Comparison of ENCODE assay signal across 13 cellular contexts in genomic region chr13:95256086-95256485, GRCh38. TPM values are rescaled to one million over a fixed set of nuclear protein-coding genes. Genes with fewer than 3 reads are reported as not detected.
A peak's percentile ranks its signal among the peaks of the same experiment; 100 is the strongest.
DNase-seq lines count a peak whose midpoint lies in the region; ATAC-seq and TF ChIP-seq lines count a peak whose summit lies in the region.
"Had no signal": no experiment of that assay in that cellular context is flagged by ENCODE, and none has a peak within 500 bp of the region (broad histone marks: within the 10 kb centered on the region; RNA-seq: fewer than 3 reads in every experiment).

No MANE protein-coding gene starts in this region.

- peaks cover 51% of the 10 kb centered on the region for H3K4me1 Mint-ChIP-seq in Caco-2 (ENCODE audit: low read depth, unreplicated experiment)
- H3K4me1 Mint-ChIP-seq in activated naive CD4-positive, alpha-beta T cell treated with anti-CD3 and anti-CD28 coated beads for 36 hours (ENCODE audit: low read depth): peaks cover 2% of the 10 kb centered on the region

- no peaks in the 10 kb centered on the region; the same call in 1 of the 2 replicates for H3K36me3 ChIP-seq in Caco-2 (ENCODE audit: control insufficient read depth, insufficient read depth, low read length)
- H3K36me3 ChIP-seq in MG63: 0 out of 2 replicates have a peak, but pooled peaks cover 8% of the 10 kb centered on the region
- H3K36me3 ChIP-seq: sigmoid colon had no signal

- TF ChIP-seq CTCF in Caco-2 (IDR thresholded peaks at IDR 0.05; ENCODE audit: insufficient read depth in 1 of 2, low read depth in 1 of 2, low read length in 1 of 2, severe bottlenecking in 1 of 2, unreplicated experiment in 1 of 2): no peak
- no peak for TF ChIP-seq CTCF in choroid plexus epithelial cell (conservative IDR thresholded peaks at IDR 0.05; ENCODE audit: low read depth, low read length)

- H3K4me3 ChIP-seq in Caco-2 (ENCODE audit: low read depth, low read length) (no peak overlapping the region), MG63 (no peak overlapping the region), choroid plexus epithelial cell (ENCODE audit: low read depth, low read length) (no peak overlapping the region)
- H3K4me3 ChIP-seq: sigmoid colon had no signal

- peaks cover 9% of the 10 kb centered on the region for H3K9me3 ChIP-seq in Caco-2
- H3K9me3 ChIP-seq in MG63: no peaks in the 10 kb centered on the region
- H3K9me3 ChIP-seq: sigmoid colon had no signal

- no peak overlapping the region for H3K4me3 Mint-ChIP-seq in Caco-2 (ENCODE audit: unreplicated experiment)
- H3K4me3 Mint-ChIP-seq in activated naive CD4-positive, alpha-beta T cell treated with anti-CD3 and anti-CD28 coated beads for 36 hours: no peak overlapping the region
- H3K4me3 Mint-ChIP-seq: activated CD4-positive, alpha-beta T cell treated with anti-CD3 and anti-CD28 coated beads, Interleukin-2, amount 10 ng/mL, durations not matched to agents 24 days and 14 days had no signal

- H3K9me3 Mint-ChIP-seq in Caco-2 (ENCODE audit: unreplicated experiment): peaks cover 9% of the 10 kb centered on the region
- H3K9me3 Mint-ChIP-seq in activated naive CD4-positive, alpha-beta T cell treated with anti-CD3 and anti-CD28 coated beads for 36 hours: no peaks in the 10 kb centered on the region
- peaks cover 0 to 4% of the 10 kb centered on the region in 2 donors for H3K9me3 Mint-ChIP-seq in activated naive CD4-positive, alpha-beta T cell treated with anti-CD3 and anti-CD28 coated beads, Interleukin-2, amount 50 U/mL, for 72 hours
- H3K9me3 Mint-ChIP-seq: activated CD4-positive, alpha-beta T cell treated with anti-CD3 and anti-CD28 coated beads, Interleukin-2, amount 10 ng/mL, durations not matched to agents 24 days and 14 days had no signal

- BruUV-seq in Caco-2 (replicated peaks; lab: Mats Ljungman, UMichigan): no TSS peak

- no peak for ATAC-seq in HG02852 (IDR thresholded peaks at IDR 0.05; ENCODE audit: unreplicated experiment)
- no peak for ATAC-seq in activated naive CD4-positive, alpha-beta T cell treated with anti-CD3 and anti-CD28 coated beads, Interleukin-2, amount 50 U/mL, for 72 hours

- H3K4me1 ChIP-seq in Caco-2: peaks cover 85% of the 10 kb centered on the region

- CTCF ChIA-PET in Caco-2 (lab: Charles Lee): no interaction called here
- CTCF ChIA-PET in activated naive CD4-positive, alpha-beta T cell treated with anti-CD3 and anti-CD28 coated beads for 36 hours (lab: Charles Lee): interaction anchor here (0.5 to 1.3 kb wide), 2 partner anchors 16 to 148 kb away, joined by 3 to 5 read pairs; no protein-coding TSS in a partner anchor

- intact Hi-C loops in Caco-2 (cut with micrococcal nuclease; ENCODE audit: unreplicated experiment): no loop called here
- intact Hi-C loops in activated naive CD4-positive, alpha-beta T cell treated with anti-CD3 and anti-CD28 coated beads for 36 hours (cut with micrococcal nuclease): no loop called here

- POLR2A ChIA-PET in Caco-2 (lab: Charles Lee): no interaction called here

- DNase-seq in Caco-2 (peak in 1 of 2 experiments; percentile 47), MG63 (peak; percentile 82), choroid plexus epithelial cell (ENCODE audit: low read depth) (peak; percentile 93), mucosa of gallbladder (ENCODE audit: low spot score) (peak; percentile 58), NCI-H146 treated with DMSO at 0.1 percent for 48 hours (lab: John Stamatoyannopoulos, UW; ENCODE audit: unreplicated experiment) (no peak)
- DNase-seq in activated naive CD4-positive, alpha-beta T cell treated with anti-CD3 and anti-CD28 coated beads for 36 hours: no peak
- no peak for DNase-seq in activated naive CD4-positive, alpha-beta T cell treated with anti-CD3 and anti-CD28 coated beads, Interleukin-2, amount 50 U/mL, for 72 hours (ENCODE audit: low spot score in 2 of 2)
- DNase-seq: activated CD4-positive, alpha-beta T cell treated with anti-CD3 and anti-CD28 coated beads, Interleukin-2, amount 10 ng/mL, durations not matched to agents 24 days and 14 days; activated gamma-delta T cell treated with Interleukin-2 at 50 U/mL for 16 hours; NCI-H2227 treated with DMSO at 0.1 percent for 48 hours; Right ventricle myocardium superior; sigmoid colon had no signal

- no peaks in the 10 kb centered on the region for H3K27me3 Mint-ChIP-seq in Caco-2 (ENCODE audit: insufficient read depth, unreplicated experiment)
- no peaks in the 10 kb centered on the region for H3K27me3 Mint-ChIP-seq in activated naive CD4-positive, alpha-beta T cell treated with anti-CD3 and anti-CD28 coated beads for 36 hours (ENCODE audit: low read depth)
- H3K27me3 Mint-ChIP-seq: activated CD4-positive, alpha-beta T cell treated with anti-CD3 and anti-CD28 coated beads, Interleukin-2, amount 10 ng/mL, durations not matched to agents 24 days and 14 days had no signal

- peak overlapping the region; percentile 88 for H3K27ac Mint-ChIP-seq in Caco-2 (ENCODE audit: unreplicated experiment)
- no peak overlapping the region for H3K27ac Mint-ChIP-seq in activated naive CD4-positive, alpha-beta T cell treated with anti-CD3 and anti-CD28 coated beads for 36 hours
- H3K27ac Mint-ChIP-seq in activated naive CD4-positive, alpha-beta T cell treated with anti-CD3 and anti-CD28 coated beads, Interleukin-2, amount 50 U/mL, for 72 hours: no peak overlapping the region
- H3K27ac Mint-ChIP-seq: activated CD4-positive, alpha-beta T cell treated with anti-CD3 and anti-CD28 coated beads, Interleukin-2, amount 10 ng/mL, durations not matched to agents 24 days and 14 days had no signal

- peaks cover 66% of the 10 kb centered on the region for H3K36me3 Mint-ChIP-seq in Caco-2 (ENCODE audit: insufficient read depth, unreplicated experiment)
- peaks cover 24% of the 10 kb centered on the region for H3K36me3 Mint-ChIP-seq in activated naive CD4-positive, alpha-beta T cell treated with anti-CD3 and anti-CD28 coated beads for 36 hours (ENCODE audit: low read depth)
- peaks cover 0 to 10% of the 10 kb centered on the region in 2 donors for H3K36me3 Mint-ChIP-seq in activated naive CD4-positive, alpha-beta T cell treated with anti-CD3 and anti-CD28 coated beads, Interleukin-2, amount 50 U/mL, for 72 hours

- H3K27me3 ChIP-seq in Caco-2 (replicated peaks; ENCODE audit: control insufficient read depth, insufficient read depth, low read length): no peaks in the 10 kb centered on the region
- H3K27me3 ChIP-seq in MG63: no peaks in the 10 kb centered on the region
- H3K27me3 ChIP-seq: sigmoid colon had no signal

RNA-seq across cellular contexts. Expression of gene ABCC4, which starts 45.2 kb away (rescaled TPM):
- total RNA-seq in Caco-2 (2022) (51.9 and 65.7 TPM in 2 replicates), mucosa of gallbladder (39.8 TPM)
- total RNA-seq in MG63 (2014; rRNA removed; shearing (Covaris generic); ENCODE audit: low replicate concordance): 9.4 and 11.3 TPM in 2 replicates
- 1 to 10 TPM; 8.0 to 8.1 TPM for total RNA-seq in activated naive CD4-positive, alpha-beta T cell treated with anti-CD3 and anti-CD28 coated beads for 36 hours
- total RNA-seq in activated naive CD4-positive, alpha-beta T cell treated with anti-CD3 and anti-CD28 coated beads, Interleukin-2, amount 50 U/mL, for 72 hours: 10 to 100 TPM in 1 of 2 donors, 1 to 10 TPM in 1; 6.2 to 11.2 TPM

Comparison
In these comparisons a context has a peak if more than half of its experiments do, and no peak if none do; other contexts are left out.
1. DNase-seq: peak in MG63 (single experiment), choroid plexus epithelial cell (single experiment) and mucosa of gallbladder (single experiment); none in activated naive CD4-positive, alpha-beta T cell treated with anti-CD3 and anti-CD28 coated beads for 36 hours (single experiment), NCI-H146 treated with DMSO at 0.1 percent for 48 hours (single experiment) and activated naive CD4-positive, alpha-beta T cell treated with anti-CD3 and anti-CD28 coated beads, Interleukin-2, amount 50 U/mL, for 72 hours (0 of 2).